Comparison of ENCODE assay signal across 1 cellular context in genomic region chr7:100827330-100828226, GRCh38.
TF ChIP-seq lines count a peak whose summit lies in the region.

TSS of gene EPHB4 (minus strand) at chr7:100827523. CDS start at chr7:100827030, 493 bp downstream.

TF ChIP-seq in SK-N-SH, 30 proteins besides CTCF, POLR2A, EP300 and RAD21 (continued from another document):
- TF ChIP-seq TAF1 (IDR thresholded peaks at IDR 0.05; ENCODE audit: borderline replicate concordance, low read depth, low read length) (peak; percentile 48; the same call in 1 of the 2 replicates), NRF1 (IDR thresholded peaks at IDR 0.05; ENCODE audit: low read depth, low read length) (peak; percentile 57), POLR2AphosphoS5 (IDR thresholded peaks at IDR 0.05; ENCODE audit: low read depth, low read length) (peak; percentile 81), CHD2 (IDR thresholded peaks at IDR 0.05; ENCODE audit: low read length, partially characterized antibody) (no peak), SIN3A (IDR thresholded peaks at IDR 0.05; ENCODE audit: borderline replicate concordance, low read depth, low read length) (peak; percentile 53; the same call in 1 of the 2 replicates)
- TF ChIP-seq, protein P1, sequence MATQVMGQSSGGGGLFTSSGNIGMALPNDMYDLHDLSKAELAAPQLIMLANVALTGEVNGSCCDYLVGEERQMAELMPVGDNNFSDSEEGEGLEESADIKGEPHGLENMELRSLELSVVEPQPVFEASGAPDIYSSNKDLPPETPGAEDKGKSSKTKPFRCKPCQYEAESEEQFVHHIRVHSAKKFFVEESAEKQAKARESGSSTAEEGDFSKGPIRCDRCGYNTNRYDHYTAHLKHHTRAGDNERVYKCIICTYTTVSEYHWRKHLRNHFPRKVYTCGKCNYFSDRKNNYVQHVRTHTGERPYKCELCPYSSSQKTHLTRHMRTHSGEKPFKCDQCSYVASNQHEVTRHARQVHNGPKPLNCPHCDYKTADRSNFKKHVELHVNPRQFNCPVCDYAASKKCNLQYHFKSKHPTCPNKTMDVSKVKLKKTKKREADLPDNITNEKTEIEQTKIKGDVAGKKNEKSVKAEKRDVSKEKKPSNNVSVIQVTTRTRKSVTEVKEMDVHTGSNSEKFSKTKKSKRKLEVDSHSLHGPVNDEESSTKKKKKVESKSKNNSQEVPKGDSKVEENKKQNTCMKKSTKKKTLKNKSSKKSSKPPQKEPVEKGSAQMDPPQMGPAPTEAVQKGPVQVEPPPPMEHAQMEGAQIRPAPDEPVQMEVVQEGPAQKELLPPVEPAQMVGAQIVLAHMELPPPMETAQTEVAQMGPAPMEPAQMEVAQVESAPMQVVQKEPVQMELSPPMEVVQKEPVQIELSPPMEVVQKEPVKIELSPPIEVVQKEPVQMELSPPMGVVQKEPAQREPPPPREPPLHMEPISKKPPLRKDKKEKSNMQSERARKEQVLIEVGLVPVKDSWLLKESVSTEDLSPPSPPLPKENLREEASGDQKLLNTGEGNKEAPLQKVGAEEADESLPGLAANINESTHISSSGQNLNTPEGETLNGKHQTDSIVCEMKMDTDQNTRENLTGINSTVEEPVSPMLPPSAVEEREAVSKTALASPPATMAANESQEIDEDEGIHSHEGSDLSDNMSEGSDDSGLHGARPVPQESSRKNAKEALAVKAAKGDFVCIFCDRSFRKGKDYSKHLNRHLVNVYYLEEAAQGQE (IDR thresholded peaks at IDR 0.05; ENCODE audit: low read depth, low read length), result 0 out of 2 replicates have a peak, but pooled peaks have one; percentile 9
TF ChIP-seq in SK-N-SH: peak in this region for 10.
